In genomic region chr6:111597687-111598086, GRCh38 we compare ENCODE assay signal across 23 cellular contexts. TPM values are rescaled to one million over a fixed set of nuclear protein-coding genes. Genes with fewer than 3 reads are reported as not detected.
DNase-seq lines count a peak whose midpoint lies in the region; ATAC-seq and TF ChIP-seq lines count a peak whose summit lies in the region.
"Had no signal": no experiment of that assay in that cellular context is flagged by ENCODE, and none has a peak within 500 bp of the region (broad histone marks: within the 10 kb centered on the region; RNA-seq: fewer than 3 reads in every experiment).

No MANE protein-coding gene starts in this region.

- 0 out of 2 replicates have a peak, but pooled peaks cover 3% of the 10 kb centered on the region for H4K20me1 ChIP-seq in GM23338 (replicated peaks; ENCODE audit: insufficient read depth)

- H3K9me2 ChIP-seq in GM23338 (ENCODE audit: insufficient read depth): no peaks in the 10 kb centered on the region

- no peak for DNase-seq in GM23338 (ENCODE audit: low spot score)
- peak; percentile 87 for DNase-seq in colonic mucosa
- no peak for DNase-seq in gastrocnemius medialis
- no peak for DNase-seq in omental fat pad (ENCODE audit: low spot score)
- no peak for DNase-seq in NCI-H2081 treated with DMSO at 0.1 percent for 48 hours (lab: John Stamatoyannopoulos, UW)
- DNase-seq in DMS153 (lab: John Stamatoyannopoulos, UW): no peak
- no peak for DNase-seq in dedifferentiated amniotic fluid mesenchymal stem cell (ENCODE audit: extremely low spot score)
- DNase-seq: ACHN; activated CD4-positive, CD25-positive, alpha-beta regulatory T cell treated with anti-CD3 and anti-CD28 coated beads, Interleukin-2, amount 50 U/mL, for 72 hours; activated CD8-positive, alpha-beta memory T cell treated with anti-CD3 and anti-CD28 coated beads, Interleukin-2, amount 10 ng/mL, durations not matched to agents 7 days and 5 days; CD4-positive, alpha-beta memory T cell; DND-41; foreskin melanocyte; NCI-H1092; NCI-H2107; NCI-H526 treated with DMSO at 0.1 percent for 48 hours; posterior cingulate gyrus; stimulated activated CD8-positive, alpha-beta memory T cell treated with anti-CD3 and anti-CD28 coated beads, Interleukin-4, amount 100 ng/mL, for 48 hours; testis had no signal

- intact Hi-C loops in colonic mucosa (cut with DNase I): no loop called here
- intact Hi-C loops in gastrocnemius medialis (cut with DNase I; ENCODE audit: low total_unique reads): no loop called here

- H3K9me3 ChIP-seq in colonic mucosa (no peaks in the 10 kb centered on the region), gastrocnemius medialis (no peaks in the 10 kb centered on the region)
- H3K9me3 ChIP-seq: testis had no signal

- peaks cover 5% of the 10 kb centered on the region for H3K27me3 Mint-ChIP-seq in GM23338 (ENCODE audit: insufficient read depth, low read depth, poor library complexity)
- H3K27me3 Mint-ChIP-seq: activated CD8-positive, alpha-beta memory T cell treated with anti-CD3 and anti-CD28 coated beads, Interleukin-2, amount 10 ng/mL, durations not matched to agents 7 days and 5 days; activated T-helper 17 cell treated with anti-CD3 and anti-CD28 coated beads, Interleukin-2, amount 50 U/mL, for 72 hours; CD4-positive, alpha-beta memory T cell; central memory CD8-positive, alpha-beta T cell; natural killer cell treated with Interleukin-12 subunit alpha and Interleukin-12 subunit beta and Interleukin-15 and Interleukin-18, amount 100 ng/mL, for 72 hours had no signal

- H3K27me3 ChIP-seq in GM23338 (ENCODE audit: insufficient read depth): no peaks in the 10 kb centered on the region
- no peaks in the 10 kb centered on the region for H3K27me3 ChIP-seq in colonic mucosa
- no peaks in the 10 kb centered on the region for H3K27me3 ChIP-seq in layer of hippocampus (ENCODE audit: control insufficient read depth, insufficient read depth, low read length)
- no peaks in the 10 kb centered on the region for H3K27me3 ChIP-seq in gastrocnemius medialis
- H3K27me3 ChIP-seq: testis had no signal

- 0 out of 2 replicates have a peak, but pooled peaks cover 4% of the 10 kb centered on the region for H3K79me2 ChIP-seq in GM23338 (replicated peaks; ENCODE audit: insufficient read depth)

- H3K9me3 Mint-ChIP-seq in GM23338: no peaks in the 10 kb centered on the region
- H3K9me3 Mint-ChIP-seq: activated T-helper 17 cell treated with anti-CD3 and anti-CD28 coated beads, Interleukin-2, amount 50 U/mL, for 72 hours; CD4-positive, alpha-beta memory T cell; central memory CD8-positive, alpha-beta T cell; natural killer cell treated with Interleukin-12 subunit alpha and Interleukin-12 subunit beta and Interleukin-15 and Interleukin-18, amount 100 ng/mL, for 72 hours had no signal

- H2AFZ ChIP-seq in GM23338: no peak overlapping the region

- in situ Hi-C loops in gastrocnemius medialis (cut with MboI; ENCODE audit: low sequenced_read_pairs in 4 of 4): no loop called here

- no peak for TF ChIP-seq POLR2A in gastrocnemius medialis (IDR thresholded peaks at IDR 0.05)

- no peaks in the 10 kb centered on the region for H3F3A ChIP-seq in GM23338 (replicated peaks; ENCODE audit: low read depth)

- H3K27ac ChIP-seq in GM23338 (ENCODE audit: low read depth) (no peak overlapping the region), colonic mucosa (peak overlapping the region; percentile 68), layer of hippocampus (ENCODE audit: low read depth, low read length) (peak overlapping the region; percentile 23), gastrocnemius medialis (peak overlapping the region; percentile 3 to 98 (median 26))
- H3K27ac ChIP-seq: testis had no signal

- H3K4me2 ChIP-seq in GM23338: no peak overlapping the region

- H3K4me3 Mint-ChIP-seq in GM23338: no peak overlapping the region
- H3K4me3 Mint-ChIP-seq: activated CD8-positive, alpha-beta memory T cell treated with anti-CD3 and anti-CD28 coated beads, Interleukin-2, amount 10 ng/mL, durations not matched to agents 7 days and 5 days; activated T-helper 17 cell treated with anti-CD3 and anti-CD28 coated beads, Interleukin-2, amount 50 U/mL, for 72 hours; CD4-positive, alpha-beta memory T cell; central memory CD8-positive, alpha-beta T cell; natural killer cell treated with Interleukin-12 subunit alpha and Interleukin-12 subunit beta and Interleukin-15 and Interleukin-18, amount 100 ng/mL, for 72 hours had no signal

- no peak overlapping the region for H3K4me3 ChIP-seq in GM23338
- H3K4me3 ChIP-seq in colonic mucosa: no peak overlapping the region
- H3K4me3 ChIP-seq in gastrocnemius medialis: no peak overlapping the region
- H3K4me3 ChIP-seq: testis had no signal

- ATAC-seq in GM23338: peak; percentile 32; the same call in 2 of the 3 replicates
- no peak for ATAC-seq in gastrocnemius medialis
- ATAC-seq in omental fat pad (ENCODE audit: low FRiP score): no peak
- ATAC-seq: activated CD8-positive, alpha-beta memory T cell treated with anti-CD3 and anti-CD28 coated beads, Interleukin-2, amount 10 ng/mL, durations not matched to agents 7 days and 5 days; activated T-helper 17 cell treated with anti-CD3 and anti-CD28 coated beads, Interleukin-2, amount 50 U/mL, for 72 hours; natural killer cell treated with Interleukin-12 subunit alpha and Interleukin-12 subunit beta and Interleukin-15 and Interleukin-18, amount 100 ng/mL, for 72 hours had no signal

- H3K4me1 ChIP-seq in GM23338 (ENCODE audit: insufficient read depth): peaks cover 27% of the 10 kb centered on the region
- H3K4me1 ChIP-seq in colonic mucosa: peaks cover 7% of the 10 kb centered on the region
- H3K4me1 ChIP-seq in gastrocnemius medialis: peaks cover 37 to 44% of the 10 kb centered on the region in 2 donors

- no peaks in the 10 kb centered on the region for H3K36me3 ChIP-seq in GM23338 (ENCODE audit: insufficient read depth)
- no peaks in the 10 kb centered on the region for H3K36me3 ChIP-seq in colonic mucosa
- no peaks in the 10 kb centered on the region for H3K36me3 ChIP-seq in gastrocnemius medialis

- peaks cover 2% of the 10 kb centered on the region; the same call in 1 of the 3 replicates for H3K36me3 Mint-ChIP-seq in GM23338 (ENCODE audit: low read depth)
- H3K36me3 Mint-ChIP-seq: natural killer cell treated with Interleukin-12 subunit alpha and Interleukin-12 subunit beta and Interleukin-15 and Interleukin-18, amount 100 ng/mL, for 72 hours had no signal

- no peak overlapping the region; the same call in 1 of the 2 replicates for H3K27ac Mint-ChIP-seq in GM23338
- H3K27ac Mint-ChIP-seq: activated CD8-positive, alpha-beta memory T cell treated with anti-CD3 and anti-CD28 coated beads, Interleukin-2, amount 10 ng/mL, durations not matched to agents 7 days and 5 days; activated T-helper 17 cell treated with anti-CD3 and anti-CD28 coated beads, Interleukin-2, amount 50 U/mL, for 72 hours; CD4-positive, alpha-beta memory T cell; natural killer cell treated with Interleukin-12 subunit alpha and Interleukin-12 subunit beta and Interleukin-15 and Interleukin-18, amount 100 ng/mL, for 72 hours had no signal

- peaks cover 25% of the 10 kb centered on the region for H3K4me1 Mint-ChIP-seq in GM23338

- no peak for TF ChIP-seq CTCF in GM23338 (conservative IDR thresholded peaks at IDR 0.05; ENCODE audit: low read depth in 2 of 2)
- TF ChIP-seq CTCF in colonic mucosa (IDR thresholded peaks at IDR 0.05): no peak
- no peak for TF ChIP-seq CTCF in gastrocnemius medialis (IDR thresholded peaks at IDR 0.05 in 4 of 5, conservative IDR thresholded peaks at IDR 0.05 in 1 of 5)
- no peak for TF ChIP-seq CTCF in omental fat pad (IDR thresholded peaks at IDR 0.05)

- peak overlapping the region in 1 of 2 donors; percentile 62 for H3K9ac ChIP-seq in colonic mucosa (ENCODE audit: low read depth in 2 of 2, low read length in 2 of 2)

TF ChIP-seq in GM23338, 12 proteins besides CTCF, POLR2A, EP300 and RAD21:
- TF ChIP-seq EZH2 (IDR thresholded peaks at IDR 0.05; ENCODE audit: low read depth, unreplicated experiment) (no peak), EZH2phosphoT487 (IDR thresholded peaks at IDR 0.05; ENCODE audit: unreplicated experiment) (no peak)
TF ChIP-seq in GM23338: peak in this region for 0.

RNA-seq across cellular contexts. Expression of gene TRAF3IP2, which starts 8.0 kb away (rescaled TPM):
- total RNA-seq in GM23338 (2014; rRNA removed; shearing (Covaris generic)): 29.5 and 34.0 TPM in 2 replicates
- 22.2 and 23.8 TPM in 2 replicates for polyA plus RNA-seq in GM23338 (2016; fragmentation: Nextera tagmentation; extraction: Ambion mirVana)
- total RNA-seq in colonic mucosa (10 to 100 TPM; 62.0 to 66.6 TPM), gastrocnemius medialis (10 to 100 TPM; 11.0 to 31.1 (median 17.3) TPM), omental fat pad (10 to 100 TPM; 29.3 to 52.2 (median 42.2) TPM)
